34 cellular contexts compared by ENCODE assay signal in the genomic region with DNA sequence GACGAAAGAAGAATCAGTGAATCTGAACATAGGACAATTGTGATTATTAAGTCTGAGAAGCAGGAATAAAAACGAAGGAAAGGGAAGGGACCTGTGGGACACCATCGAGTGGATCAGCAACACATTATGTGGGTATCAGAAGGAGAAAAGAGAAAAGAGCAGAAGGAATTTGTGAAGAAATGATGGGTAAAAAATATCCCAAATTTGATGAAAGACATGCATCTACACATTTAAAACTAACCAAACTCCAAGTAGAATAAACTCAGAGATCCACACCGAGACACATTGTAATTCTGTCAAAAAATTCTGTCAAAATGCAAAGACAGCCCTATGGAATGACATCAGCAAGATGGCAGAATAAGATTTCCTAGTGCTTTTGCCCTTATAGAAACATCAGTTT.
"Had no signal": no experiment of that assay in that cellular context is flagged by ENCODE, and none has a peak within 500 bp of the region (broad histone marks: within the 10 kb centered on the region; RNA-seq: fewer than 3 reads in every experiment).

No MANE protein-coding gene starts in this region.

- DNase-seq: Karpas-422, Kasumi-1, MG63, MM.1S, MV-4-11, NCI-H1048, NCI-H1092, NCI-H1092 treated with DMSO at 0.1 percent for 48 hours, NCI-H1105, NCI-H1105 treated with DMSO at 0.1 percent for 48 hours, NCI-H1417, NCI-H1417 treated with DMSO at 0.1 percent for 48 hours, NCI-H1436, NCI-H1436 treated with DMSO at 0.1 percent for 48 hours, NCI-H146, NCI-H1694, NCI-H1694 treated with DMSO at 0.1 percent for 48 hours, NCI-H187, NCI-H187 treated with DMSO at 0.1 percent for 48 hours, NCI-H1930, NCI-H2029, NCI-H2029 treated with DMSO at 0.1 percent for 48 hours, NCI-H2081, NCI-H2081 treated with DMSO at 0.1 percent for 48 hours, NCI-H2107, NCI-H2171, NCI-H2171 treated with DMSO at 0.1 percent for 48 hours, NCI-H2227 treated with DMSO at 0.1 percent for 48 hours, NCI-H226, NCI-H345, NCI-H446, NCI-H446 treated with DMSO at 0.1 percent for 48 hours, NCI-H510A, NCI-H510A treated with DMSO at 0.1 percent for 48 hours had no signal

- H3K36me3 ChIP-seq: MG63 had no signal

- H3K4me3 ChIP-seq: MG63 had no signal

- H3K27me3 ChIP-seq: MG63 had no signal
